In genomic region chr4:54683616-54684346, GRCh38 we compare ENCODE assay signal across 8 cellular contexts. TPM values are rescaled to one million over a fixed set of nuclear protein-coding genes. Genes with fewer than 3 reads are reported as not detected.
DNase-seq lines count a peak whose midpoint lies in the region; ATAC-seq and TF ChIP-seq lines count a peak whose summit lies in the region.

No MANE protein-coding gene starts in this region.

- H3K27me3 ChIP-seq in SU-DHL-6 (ENCODE audit: low read length), result no peaks in the 10 kb centered on the region

- H4K20me1 ChIP-seq in SU-DHL-6 (ENCODE audit: low read depth, low read length), result no peaks in the 10 kb centered on the region

- H3K36me3 ChIP-seq in SU-DHL-6 (ENCODE audit: low read length), result no peaks in the 10 kb centered on the region

- DNase-seq in astrocyte of the hippocampus (ENCODE audit: low read depth, low spot score) (peak; percentile 16), NCI-H1417 treated with DMSO at 0.1 percent for 48 hours (lab: John Stamatoyannopoulos, UW) (no peak), glutamatergic neuron (no peak), posterior cingulate gyrus (no peak)
- DNase-seq in natural killer cell treated with Interleukin-12 subunit alpha and Interleukin-12 subunit beta and Interleukin-15 and Interleukin-18, amount 100 ng/mL, for 72 hours (ENCODE audit: low spot score), result no peak

- no peak overlapping the region for H3K4me2 ChIP-seq in SU-DHL-6 (ENCODE audit: low read depth, low read length, poor library complexity, severe bottlenecking)

- TF ChIP-seq CTCF in GM12875 (IDR thresholded peaks at IDR 0.05; ENCODE audit: borderline replicate concordance, insufficient read depth, low read depth, low read length) (peak; percentile 60), SU-DHL-6 (IDR thresholded peaks at IDR 0.05; ENCODE audit: insufficient read depth, low read length, poor library complexity, severe bottlenecking) (peak; percentile 41), glutamatergic neuron (IDR thresholded peaks at IDR 0.05; ENCODE audit: partially characterized antibody, unreplicated experiment) (no peak)

- no peaks in the 10 kb centered on the region for H3K9me3 ChIP-seq in SU-DHL-6 (ENCODE audit: insufficient read depth, low read length)

- no peak overlapping the region for H3K27ac ChIP-seq in SU-DHL-6 (ENCODE audit: low read depth, low read length)

- intact Hi-C loops in posterior cingulate gyrus (cut with DNase I), result no loop called here

- peak; percentile 50 for ATAC-seq in HG03175 (IDR thresholded peaks at IDR 0.05; ENCODE audit: unreplicated experiment)
- ATAC-seq in natural killer cell treated with Interleukin-12 subunit alpha and Interleukin-12 subunit beta and Interleukin-15 and Interleukin-18, amount 100 ng/mL, for 72 hours, result peak in 1 of 2 donors; percentile 42

- H2AFZ ChIP-seq in SU-DHL-6 (ENCODE audit: low read depth, low read length, severe bottlenecking), result no peak overlapping the region

- no peaks in the 10 kb centered on the region for H3K36me3 Mint-ChIP-seq in natural killer cell treated with Interleukin-12 subunit alpha and Interleukin-12 subunit beta and Interleukin-15 and Interleukin-18, amount 100 ng/mL, for 72 hours
- no peaks in the 10 kb centered on the region for H3K36me3 Mint-ChIP-seq in glutamatergic neuron (ENCODE audit: unreplicated experiment)

- H3K9me3 Mint-ChIP-seq in natural killer cell treated with Interleukin-12 subunit alpha and Interleukin-12 subunit beta and Interleukin-15 and Interleukin-18, amount 100 ng/mL, for 72 hours, result no peaks in the 10 kb centered on the region
- peaks cover 7% of the 10 kb centered on the region for H3K9me3 Mint-ChIP-seq in glutamatergic neuron (ENCODE audit: unreplicated experiment)

- no peaks in the 10 kb centered on the region for H3F3A ChIP-seq in SU-DHL-6 (ENCODE audit: insufficient read depth)

- H3K9me2 ChIP-seq in SU-DHL-6 (replicated peaks; ENCODE audit: insufficient read depth, low read length), result no peaks in the 10 kb centered on the region

- H3K4me3 ChIP-seq in GM12875 (ENCODE audit: low read depth, low read length), result no peak overlapping the region
- no peak overlapping the region for H3K4me3 ChIP-seq in SU-DHL-6 (ENCODE audit: insufficient read depth, low read length, poor library complexity, severe bottlenecking)

- H3K4me3 Mint-ChIP-seq in natural killer cell treated with Interleukin-12 subunit alpha and Interleukin-12 subunit beta and Interleukin-15 and Interleukin-18, amount 100 ng/mL, for 72 hours, result peak overlapping the region; percentile 56
- no peak overlapping the region for H3K4me3 Mint-ChIP-seq in glutamatergic neuron (ENCODE audit: unreplicated experiment)

- no peak overlapping the region for H3K9ac ChIP-seq in SU-DHL-6 (ENCODE audit: low read length)

- no peaks in the 10 kb centered on the region for H3K79me2 ChIP-seq in SU-DHL-6 (ENCODE audit: insufficient read depth, low read length)

- peak overlapping the region in 1 of 2 donors; percentile 12 for H3K27ac Mint-ChIP-seq in natural killer cell treated with Interleukin-12 subunit alpha and Interleukin-12 subunit beta and Interleukin-15 and Interleukin-18, amount 100 ng/mL, for 72 hours
- no peak overlapping the region for H3K27ac Mint-ChIP-seq in glutamatergic neuron (ENCODE audit: unreplicated experiment)

- peaks cover 0 to 2% of the 10 kb centered on the region in 2 donors for H3K27me3 Mint-ChIP-seq in natural killer cell treated with Interleukin-12 subunit alpha and Interleukin-12 subunit beta and Interleukin-15 and Interleukin-18, amount 100 ng/mL, for 72 hours
- H3K27me3 Mint-ChIP-seq in glutamatergic neuron (ENCODE audit: unreplicated experiment), result no peaks in the 10 kb centered on the region

- peaks cover 24 to 28% of the 10 kb centered on the region in 2 donors for H3K4me1 Mint-ChIP-seq in natural killer cell treated with Interleukin-12 subunit alpha and Interleukin-12 subunit beta and Interleukin-15 and Interleukin-18, amount 100 ng/mL, for 72 hours (ENCODE audit: low read depth in 2 of 2)
- H3K4me1 Mint-ChIP-seq in glutamatergic neuron (ENCODE audit: low read depth, unreplicated experiment), result peaks cover 3% of the 10 kb centered on the region

RNA-seq across cellular contexts. Expression of gene KIT, which starts 26.0 kb away (rescaled TPM):
- total RNA-seq in natural killer cell treated with Interleukin-12 subunit alpha and Interleukin-12 subunit beta and Interleukin-15 and Interleukin-18, amount 100 ng/mL, for 72 hours, result 1 to 10 TPM in 1 of 2 donors, under 1 TPM in 1; 0.78 to 2.1 TPM
- total RNA-seq in glutamatergic neuron (ENCODE audit: unreplicated experiment), result 3.0 TPM
